8 cellular contexts compared by ENCODE assay signal in the genomic region with DNA sequence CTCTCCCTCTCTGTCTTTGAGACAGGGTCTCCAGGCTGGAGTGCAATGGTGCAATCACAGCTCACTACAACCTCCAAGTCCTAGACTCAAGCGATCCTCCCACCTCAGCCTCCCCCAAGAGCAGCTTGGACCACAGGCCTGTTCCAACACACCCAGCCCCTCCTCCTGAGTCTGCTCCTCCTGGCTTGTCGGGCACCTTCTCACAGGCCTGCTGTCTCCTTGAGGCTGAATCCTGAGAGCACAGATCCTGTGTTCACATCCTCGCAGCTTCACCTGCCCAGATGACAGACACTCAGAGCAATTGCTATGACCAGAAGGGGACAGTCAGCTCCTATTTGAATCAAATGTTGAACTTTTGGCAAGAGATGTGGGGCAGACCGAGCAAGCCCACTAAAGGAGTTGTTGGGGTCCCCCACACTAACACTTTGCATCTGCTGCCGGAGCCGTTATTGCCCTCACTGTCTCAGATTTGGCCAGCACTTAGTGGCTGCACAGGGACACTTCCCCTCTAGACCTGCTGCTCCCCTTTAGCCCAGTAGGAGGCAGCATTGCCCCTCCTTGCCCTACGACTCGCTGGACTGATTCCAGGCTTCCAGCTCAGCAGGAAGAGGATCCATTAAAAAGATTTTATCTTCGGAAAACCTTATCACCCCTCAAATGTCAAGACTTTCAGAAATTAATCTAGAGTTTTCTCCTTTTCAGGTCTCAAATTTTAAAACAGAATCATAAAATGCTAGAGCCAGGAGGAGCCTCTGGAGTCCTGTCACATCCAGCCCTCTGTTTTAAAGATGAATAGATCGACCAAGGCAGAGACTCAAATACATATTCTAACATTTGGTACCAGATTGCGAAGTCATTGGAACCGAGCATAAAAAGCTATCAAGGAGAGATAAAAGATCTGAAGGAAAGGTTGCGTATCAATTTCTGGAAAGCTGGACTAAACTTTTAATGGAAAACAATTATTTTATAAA.
DNase-seq lines count a peak whose midpoint lies in the region; ATAC-seq, FAIRE-seq and TF ChIP-seq lines count a peak whose summit lies in the region.

No MANE protein-coding gene starts in this region.

- DNase-seq in CD4-positive, CD25-positive, alpha-beta regulatory T cell = peak; percentile 22 to 25 (median 22)
- DNase-seq in GM19239 (ENCODE audit: insufficient read length, low spot score) (peak; percentile 54), HUDEP-2 (lab: John Stamatoyannopoulos, UW; ENCODE audit: unreplicated experiment in 76 of 76) (peak in 60 of 76 experiments; percentile 0 to 65 (median 29)), RPMI8226 (peak; percentile 36), germinal center (ENCODE audit: low spot score) (peak; percentile 64), ureter (ENCODE audit: low spot score) (peak; percentile 82)
- DNase-seq in activated gamma-delta T cell treated with anti-CD3 and anti-CD28 coated beads, Interleukin-2, amount 50 U/mL, for 16 hours (ENCODE audit: low read depth) = peak; percentile 23

- H3K4me1 ChIP-seq in CD4-positive, CD25-positive, alpha-beta regulatory T cell (ENCODE audit: control insufficient read depth, insufficient read depth, low read length, poor library complexity, severe bottlenecking) = no peaks in the 10 kb centered on the region
- no peaks in the 10 kb centered on the region for H3K4me1 ChIP-seq in parathyroid adenoma

- H3K9me3 Mint-ChIP-seq in CD4-positive, CD25-positive, alpha-beta regulatory T cell = peaks cover 0 to 2% (median 0%) of the 10 kb centered on the region in 7 donors

- H2AFZ ChIP-seq in parathyroid adenoma = no peak overlapping the region

- H3K36me3 Mint-ChIP-seq in CD4-positive, CD25-positive, alpha-beta regulatory T cell = no peaks in the 10 kb centered on the region

- H3K4me3 ChIP-seq in CD4-positive, CD25-positive, alpha-beta regulatory T cell (ENCODE audit: low read depth, low read length) = no peak overlapping the region
- H3K4me3 ChIP-seq in parathyroid adenoma (ENCODE audit: low read depth, low read length) = no peak overlapping the region

- peak; percentile 79 for TF ChIP-seq CTCF in parathyroid adenoma (IDR thresholded peaks at IDR 0.05)

- H3K27me3 Mint-ChIP-seq in CD4-positive, CD25-positive, alpha-beta regulatory T cell = peaks cover 8% of the 10 kb centered on the region

- H3K9me3 ChIP-seq in CD4-positive, CD25-positive, alpha-beta regulatory T cell (ENCODE audit: control insufficient read depth in 2 of 2, low read length in 2 of 2) = no peaks in the 10 kb centered on the region
- H3K9me3 ChIP-seq in parathyroid adenoma (ENCODE audit: control insufficient read depth, low read length) = no peaks in the 10 kb centered on the region

- H3K4me1 Mint-ChIP-seq in CD4-positive, CD25-positive, alpha-beta regulatory T cell = no peaks in the 10 kb centered on the region

- peak overlapping the region in 1 of 3 donors; percentile 76 for H3K27ac Mint-ChIP-seq in CD4-positive, CD25-positive, alpha-beta regulatory T cell

- no peaks in the 10 kb centered on the region for H3K27me3 ChIP-seq in CD4-positive, CD25-positive, alpha-beta regulatory T cell (ENCODE audit: control insufficient read depth, insufficient read depth, low read length)
- H3K27me3 ChIP-seq in parathyroid adenoma (ENCODE audit: control insufficient read depth, insufficient read depth, low read length) = no peaks in the 10 kb centered on the region

- peak overlapping the region; percentile 15 for H3K4me2 ChIP-seq in parathyroid adenoma (ENCODE audit: low read length)

- H3K9ac ChIP-seq in parathyroid adenoma = no peak overlapping the region

- no peaks in the 10 kb centered on the region for H3K79me2 ChIP-seq in parathyroid adenoma

- no peak overlapping the region for H3K4me3 Mint-ChIP-seq in CD4-positive, CD25-positive, alpha-beta regulatory T cell

- no peaks in the 10 kb centered on the region for H3K36me3 ChIP-seq in CD4-positive, CD25-positive, alpha-beta regulatory T cell (ENCODE audit: control insufficient read depth, insufficient read depth, low read length)
- H3K36me3 ChIP-seq in parathyroid adenoma (ENCODE audit: control insufficient read depth, insufficient read depth, low read length) = no peaks in the 10 kb centered on the region

- H3K27ac ChIP-seq in CD4-positive, CD25-positive, alpha-beta regulatory T cell (ENCODE audit: insufficient read depth, low read length, poor library complexity, severe bottlenecking) = no peak overlapping the region
- no peak overlapping the region for H3K27ac ChIP-seq in parathyroid adenoma

- peak; percentile 86 for FAIRE-seq in GM19239 (lab: Jason Lieb, UNC)

- peak in 1 of 2 donors; percentile 37 for ATAC-seq in CD4-positive, CD25-positive, alpha-beta regulatory T cell (ENCODE audit: low read depth in 2 of 2)

Comparison
In these comparisons a context has a peak if more than half of its experiments do, and no peak if none do; other contexts are left out.
1. DNase-seq: peak in every context shown above with its lines; median percentile 82 in ureter; 64 in germinal center; 54 in GM19239; 36 in RPMI8226; 29 in HUDEP-2; 23 in activated gamma-delta T cell treated with anti-CD3 and anti-CD28 coated beads, Interleukin-2, amount 50 U/mL, for 16 hours; 22 in CD4-positive, CD25-positive, alpha-beta regulatory T cell.